8 cellular contexts compared by ENCODE assay signal in the genomic region with DNA sequence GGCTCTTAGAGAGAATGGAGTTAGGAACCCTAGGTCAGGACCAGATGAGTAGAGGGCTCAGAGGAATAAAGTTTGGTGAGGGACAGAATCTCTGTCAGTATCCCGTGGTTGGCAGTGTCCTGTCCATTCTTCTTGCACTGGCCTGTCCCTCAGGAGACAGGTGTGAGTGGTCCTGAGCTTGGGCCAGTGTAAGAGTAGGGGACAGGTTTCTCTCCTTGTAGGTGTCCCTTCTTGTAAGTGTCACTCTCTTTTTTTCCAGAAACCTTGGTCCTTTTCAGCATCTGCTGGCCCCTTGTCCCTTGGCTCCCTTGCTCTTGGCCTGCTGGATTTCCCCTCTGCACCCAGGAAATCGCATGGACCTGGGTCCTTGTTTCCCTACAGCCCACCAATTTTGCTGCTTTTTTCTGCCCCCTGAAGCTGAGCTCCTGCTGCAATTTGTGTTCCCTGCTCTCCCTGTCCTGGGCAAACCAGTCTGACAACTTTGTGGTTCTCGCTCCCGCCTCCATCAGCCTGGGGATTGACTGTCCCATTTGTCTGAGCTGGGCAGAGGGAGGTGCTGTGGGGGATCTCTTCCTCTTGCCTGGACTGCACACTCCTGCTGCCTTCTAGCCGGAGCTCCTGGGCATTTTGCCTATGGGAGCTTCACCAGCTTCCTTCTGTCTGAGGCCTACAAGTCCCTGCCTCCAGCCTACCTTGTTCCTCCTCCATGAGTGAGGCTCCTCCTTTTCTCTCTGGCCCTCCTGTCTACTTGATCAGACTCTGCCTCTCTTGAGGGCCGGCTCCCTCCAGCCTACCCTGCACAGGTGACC. TPM values are rescaled to one million over a fixed set of nuclear protein-coding genes. Genes with fewer than 3 reads are reported as not detected.
DNase-seq lines count a peak whose midpoint lies in the region; ATAC-seq and TF ChIP-seq lines count a peak whose summit lies in the region.

No MANE protein-coding gene starts in this region.

- H3K4me3 Mint-ChIP-seq in activated T-cell treated with anti-CD3 and anti-CD28 coated beads, Interleukin-2, amount 50 U/mL, for 72 hours = peak overlapping the region; percentile 84 to 95
- peak overlapping the region in 9 of 10 donors; percentile 80 to 99 (median 98) for H3K4me3 Mint-ChIP-seq in naive thymus-derived CD8-positive, alpha-beta T cell

- H3K27me3 ChIP-seq in RWPE2 (ENCODE audit: insufficient read depth, poor library complexity, severe bottlenecking) = no peaks in the 10 kb centered on the region
- no peaks in the 10 kb centered on the region for H3K27me3 ChIP-seq in esophagus squamous epithelium

- no peaks in the 10 kb centered on the region for H3K27me3 Mint-ChIP-seq in activated T-cell treated with anti-CD3 and anti-CD28 coated beads, Interleukin-2, amount 50 U/mL, for 72 hours (ENCODE audit: low read depth)
- H3K27me3 Mint-ChIP-seq in naive thymus-derived CD8-positive, alpha-beta T cell = no peaks in the 10 kb centered on the region

- peak overlapping the region; percentile 93 for H3K27ac Mint-ChIP-seq in activated T-cell treated with anti-CD3 and anti-CD28 coated beads, Interleukin-2, amount 50 U/mL, for 72 hours
- peak overlapping the region; percentile 91 to 100 (median 97) for H3K27ac Mint-ChIP-seq in naive thymus-derived CD8-positive, alpha-beta T cell

- peaks cover 100% of the 10 kb centered on the region for H3K4me1 Mint-ChIP-seq in activated T-cell treated with anti-CD3 and anti-CD28 coated beads, Interleukin-2, amount 50 U/mL, for 72 hours (ENCODE audit: low read depth)
- peaks cover 60 to 99% (median 92%) of the 10 kb centered on the region in 4 donors for H3K4me1 Mint-ChIP-seq in naive thymus-derived CD8-positive, alpha-beta T cell

- no peak for ATAC-seq in activated T-cell treated with anti-CD3 and anti-CD28 coated beads, Interleukin-2, amount 50 U/mL, for 72 hours (replicated peaks in 1 of 2)
- peak; percentile 76 for ATAC-seq in RWPE2 (ENCODE audit: low read depth)
- ATAC-seq in naive thymus-derived CD8-positive, alpha-beta T cell = no peak

- intact Hi-C loops in esophagus squamous epithelium (cut with DNase I) = no loop called here
- intact Hi-C loops in posterior vena cava (cut with DNase I) = no loop called here

- peaks cover 3 to 7% of the 10 kb centered on the region in 2 donors for H3K36me3 Mint-ChIP-seq in activated T-cell treated with anti-CD3 and anti-CD28 coated beads, Interleukin-2, amount 50 U/mL, for 72 hours (ENCODE audit: insufficient read depth in 2 of 2)
- peaks cover 0 to 15% (median 2%) of the 10 kb centered on the region in 3 donors for H3K36me3 Mint-ChIP-seq in naive thymus-derived CD8-positive, alpha-beta T cell

- TF ChIP-seq CTCF in RWPE2 (IDR thresholded peaks at IDR 0.05; ENCODE audit: poor library complexity, severe bottlenecking) (peak; percentile 20), esophagus squamous epithelium (IDR thresholded peaks at IDR 0.05) (no peak)

- peaks cover 11% of the 10 kb centered on the region for H3K36me3 ChIP-seq in RWPE2 (ENCODE audit: low read depth)
- peaks cover 0 to 7% (median 0%) of the 10 kb centered on the region in 3 donors for H3K36me3 ChIP-seq in esophagus squamous epithelium

- DNase-seq in activated T-cell treated with anti-CD3 and anti-CD28 coated beads, Interleukin-2, amount 50 U/mL, for 72 hours = no peak
- no peak for DNase-seq in activated T-cell treated with anti-CD3 and anti-CD28 coated beads, Interleukin-2, amount 50 U/mL, for 1 hour
- DNase-seq in RWPE2 (ENCODE audit: low spot score) (peak; percentile 90), esophagus squamous epithelium (lab: John Stamatoyannopoulos, UW) (no peak), posterior vena cava (ENCODE audit: low spot score) (no peak), erythroblast (lab: John Stamatoyannopoulos, UW) (no peak)
- no peak for DNase-seq in naive thymus-derived CD8-positive, alpha-beta T cell
- no peak for DNase-seq in effector CD8-positive, alpha-beta T cell (lab: John Stamatoyannopoulos, UW)

- H3K9me3 ChIP-seq in RWPE2 (ENCODE audit: severe bottlenecking) (no peaks in the 10 kb centered on the region), esophagus squamous epithelium (no peaks in the 10 kb centered on the region)

- H3K27ac ChIP-seq in RWPE2 (ENCODE audit: poor library complexity, severe bottlenecking) (peak overlapping the region; percentile 100), esophagus squamous epithelium (peak overlapping the region; percentile 92 to 100 (median 98))

- WGBS in esophagus squamous epithelium, 2 donors = 18 to 26% methylated on average over 4 to 6 of the region's 6 CpGs

- TF ChIP-seq POLR2A in esophagus squamous epithelium (IDR thresholded peaks at IDR 0.05) (peak in 2 of 4 donors; percentile 17 to 54), erythroblast (IDR thresholded peaks at IDR 0.05; ENCODE audit: low read length) (no peak)

- peaks cover 83% of the 10 kb centered on the region for H3K4me1 ChIP-seq in RWPE2 (ENCODE audit: insufficient read depth, poor library complexity, severe bottlenecking)
- peaks cover 94 to 100% (median 97%) of the 10 kb centered on the region in 3 donors for H3K4me1 ChIP-seq in esophagus squamous epithelium

- POLR2A ChIA-PET in naive thymus-derived CD8-positive, alpha-beta T cell (lab: Charles Lee) = interaction anchor here (0.6 to 37.5 kb wide), 6 partner anchors 5 to 65 kb away, joined by 3 to 914 read pairs (median 382); a partner anchor contains a TSS

- H3K4me3 ChIP-seq in RWPE2 (ENCODE audit: severe bottlenecking) = no peak overlapping the region
- peak overlapping the region in 3 of 4 donors; percentile 37 to 100 (median 38) for H3K4me3 ChIP-seq in esophagus squamous epithelium

- H3K9me3 Mint-ChIP-seq in activated T-cell treated with anti-CD3 and anti-CD28 coated beads, Interleukin-2, amount 50 U/mL, for 72 hours = no peaks in the 10 kb centered on the region
- no peaks in the 10 kb centered on the region for H3K9me3 Mint-ChIP-seq in naive thymus-derived CD8-positive, alpha-beta T cell

RNA-seq across cellular contexts. Expression of a gene that starts 6.5 kb away (rescaled TPM):
- total RNA-seq in activated T-cell treated with anti-CD3 and anti-CD28 coated beads, Interleukin-2, amount 50 U/mL, for 72 hours = 10 to 100 TPM; 44.2 to 47.8 TPM
- total RNA-seq in esophagus squamous epithelium = 100 to 1,000 TPM in 2 of 4 donors, 10 to 100 TPM in 2; 66.4 to 118 (median 89.8) TPM
- total RNA-seq in naive thymus-derived CD8-positive, alpha-beta T cell = 100 to 1,000 TPM; 163 to 165 TPM
- polyA plus RNA-seq in naive thymus-derived CD8-positive, alpha-beta T cell = 100 to 1,000 TPM; 152 to 293 (median 155) TPM
- 10 to 100 TPM; 56.6 to 57.4 TPM for total RNA-seq in posterior vena cava

RNA-seq across cellular contexts. Expression of a gene that starts 52.3 kb away (rescaled TPM):
- 10 to 100 TPM; 11.0 to 15.5 TPM for total RNA-seq in activated T-cell treated with anti-CD3 and anti-CD28 coated beads, Interleukin-2, amount 50 U/mL, for 72 hours
- total RNA-seq in esophagus squamous epithelium = 100 to 1,000 TPM in 2 of 4 donors, 10 to 100 TPM in 2; 68.0 to 185 (median 103) TPM
- 10 to 100 TPM; 10.2 to 11.6 TPM for total RNA-seq in naive thymus-derived CD8-positive, alpha-beta T cell
- polyA plus RNA-seq in naive thymus-derived CD8-positive, alpha-beta T cell = 10 to 100 TPM; 13.8 to 21.3 (median 16.1) TPM
- total RNA-seq in posterior vena cava = 10 to 100 TPM; 22.1 to 23.2 TPM
